ENCODE assay signal across 1 cellular context in the genomic region with DNA sequence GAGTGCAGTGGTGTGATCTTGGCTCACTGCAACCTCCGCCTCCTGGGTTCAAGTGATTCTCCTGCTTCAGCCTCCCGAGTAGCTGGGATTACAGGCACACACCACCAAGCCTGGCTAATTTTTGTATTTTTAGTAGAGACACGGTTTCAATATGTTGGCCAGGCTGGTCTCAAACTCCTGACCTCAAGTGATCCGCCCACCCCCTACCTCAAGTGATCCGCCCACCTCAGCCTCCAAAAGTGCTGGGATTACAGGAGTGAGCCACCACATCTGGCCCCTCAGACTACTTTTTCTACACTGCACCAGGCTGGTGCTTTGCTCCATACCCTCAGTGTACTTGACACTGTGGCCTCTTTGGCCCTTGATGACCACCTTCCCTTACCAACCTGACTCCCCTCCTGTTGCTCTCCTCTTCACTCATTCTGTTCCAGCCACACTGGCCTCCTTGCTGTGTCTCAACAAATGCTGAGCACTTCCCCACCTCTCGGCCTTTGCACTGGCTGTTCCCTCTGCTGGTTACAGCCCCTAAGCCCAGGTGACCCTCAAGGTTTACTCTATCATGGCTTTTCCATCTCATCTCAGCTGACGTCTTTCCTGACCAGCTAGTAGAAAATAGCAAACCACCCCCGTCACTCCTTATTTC. TPM values are rescaled to one million over a fixed set of nuclear protein-coding genes. Genes with fewer than 3 reads are reported as not detected.
"Had no signal": no experiment of that assay in that cellular context is flagged by ENCODE, and none has a peak within 500 bp of the region (broad histone marks: within the 10 kb centered on the region; RNA-seq: fewer than 3 reads in every experiment).

No MANE protein-coding gene starts in this region.

RNA-seq across cellular contexts. Expression of gene INSYN1, which starts 39.9 kb away (rescaled TPM):
- total RNA-seq: GM12878 had no signal
- polyA plus RNA-seq: GM12878 had no signal
